16 cellular contexts compared by ENCODE assay signal in genomic region chr12:118689793-118690192, GRCh38.
DNase-seq lines count a peak whose midpoint lies in the region; ATAC-seq and TF ChIP-seq lines count a peak whose summit lies in the region.
"Had no signal": no experiment of that assay in that cellular context is flagged by ENCODE, and none has a peak within 500 bp of the region (broad histone marks: within the 10 kb centered on the region; RNA-seq: fewer than 3 reads in every experiment).

No MANE protein-coding gene starts in this region.

- no peak overlapping the region for H3K56ac ChIP-seq in mesendoderm (ENCODE audit: low read length)

- no peak overlapping the region for H3K4me2 ChIP-seq in mesendoderm (ENCODE audit: low read length)

- CTCF ChIA-PET in Calu3 (lab: Charles Lee): interaction anchor here (0.7 kb wide), 1 partner anchor 754 kb away, joined by 5 read pairs; no protein-coding TSS in a partner anchor

- no peak overlapping the region for H3K4me3 Mint-ChIP-seq in Calu3 (ENCODE audit: low read depth, unreplicated experiment)
- H3K4me3 Mint-ChIP-seq: activated T-cell treated with anti-CD3 and anti-CD28 coated beads, Interleukin-2, amount 50 U/mL, for 4 hours; stimulated activated naive CD8-positive, alpha-beta T cell treated with anti-CD3 and anti-CD28 coated beads, Interleukin-15, amount 100 ng/mL, for 72 hours had no signal

- no peak overlapping the region for H3K27ac ChIP-seq in mesendoderm (ENCODE audit: low read depth, low read length)
- no peak overlapping the region for H3K27ac ChIP-seq in effector memory CD4-positive, alpha-beta T cell (ENCODE audit: insufficient read depth, low read length, poor library complexity, severe bottlenecking)
- H3K27ac ChIP-seq: gastrocnemius medialis, right atrium auricular region had no signal

- no peak for TF ChIP-seq CTCF in Calu3 (IDR thresholded peaks at IDR 0.05; ENCODE audit: unreplicated experiment)

- no peak overlapping the region for H2BK5ac ChIP-seq in mesendoderm (ENCODE audit: low read length)

- BruUV-seq in Calu3 (replicated peaks; lab: Mats Ljungman, UMichigan): no TSS peak

- H3K23ac ChIP-seq in mesendoderm (ENCODE audit: low read length): no peak overlapping the region

- no peaks in the 10 kb centered on the region for H3K79me2 ChIP-seq in mesendoderm (ENCODE audit: control insufficient read depth, insufficient read depth, low read length)

- H3K36me3 ChIP-seq in mesendoderm (ENCODE audit: control insufficient read depth, insufficient read depth, low read length): no peaks in the 10 kb centered on the region
- no peaks in the 10 kb centered on the region for H3K36me3 ChIP-seq in effector memory CD4-positive, alpha-beta T cell (ENCODE audit: control insufficient read depth, insufficient read depth, low read length)
- H3K36me3 ChIP-seq: gastrocnemius medialis, right atrium auricular region had no signal

- H4K8ac ChIP-seq in mesendoderm (ENCODE audit: low read depth, low read length): no peak overlapping the region

- no peaks in the 10 kb centered on the region for H3K4me1 ChIP-seq in mesendoderm (ENCODE audit: control insufficient read depth, low read depth, low read length)
- H3K4me1 ChIP-seq in effector memory CD4-positive, alpha-beta T cell (ENCODE audit: control insufficient read depth, insufficient read depth, low read length, poor library complexity, severe bottlenecking): no peaks in the 10 kb centered on the region
- H3K4me1 ChIP-seq: gastrocnemius medialis, right atrium auricular region had no signal

- H3K27ac Mint-ChIP-seq in Calu3 (ENCODE audit: unreplicated experiment): no peak overlapping the region
- H3K27ac Mint-ChIP-seq: stimulated activated naive CD8-positive, alpha-beta T cell treated with anti-CD3 and anti-CD28 coated beads, Interleukin-15, amount 100 ng/mL, for 72 hours had no signal

- no peak overlapping the region for H3K18ac ChIP-seq in mesendoderm (ENCODE audit: low read length)

- no CpG with 5 or more reads among the region's 3 CpGs for WGBS in mesendoderm (ENCODE audit: extremely low coverage, insufficient coverage, low lambda C conversion rate)

- no peak overlapping the region for H4K5ac ChIP-seq in mesendoderm (ENCODE audit: low read length)

- H3K9ac ChIP-seq in mesendoderm (ENCODE audit: low read length): no peak overlapping the region

- no peaks in the 10 kb centered on the region for H3K4me1 Mint-ChIP-seq in Calu3 (ENCODE audit: low read depth, unreplicated experiment)
- H3K4me1 Mint-ChIP-seq: stimulated activated naive CD8-positive, alpha-beta T cell treated with anti-CD3 and anti-CD28 coated beads, Interleukin-15, amount 100 ng/mL, for 72 hours had no signal

- no peak overlapping the region for H3K4me3 ChIP-seq in mesendoderm (ENCODE audit: low read length)
- no peak overlapping the region for H3K4me3 ChIP-seq in effector memory CD4-positive, alpha-beta T cell (ENCODE audit: insufficient read depth, low read depth, low read length, poor library complexity, severe bottlenecking)
- H3K4me3 ChIP-seq: gastrocnemius medialis, right atrium auricular region had no signal

- no peaks in the 10 kb centered on the region for H3K79me1 ChIP-seq in mesendoderm (ENCODE audit: low read length)

- DNase-seq in ecto neural progenitor cell (ENCODE audit: low spot score) (peak; percentile 62), Calu3 (no peak), mesendoderm (no peak), AG08396 (ENCODE audit: low spot score) (no peak)
- DNase-seq in effector memory CD4-positive, alpha-beta T cell: no peak
- DNase-seq: activated CD4-positive, alpha-beta T cell treated with anti-CD3 and anti-CD28 coated beads for 4 hours; activated T-cell treated with anti-CD3 and anti-CD28 coated beads, Interleukin-2, amount 50 U/mL, for 4 hours; AML-193; gastrocnemius medialis; kidney; stimulated activated naive CD8-positive, alpha-beta T cell treated with anti-CD3 and anti-CD28 coated beads, Interleukin-15, amount 100 ng/mL, for 72 hours had no signal

- ATAC-seq in GM18508 (IDR thresholded peaks at IDR 0.05; ENCODE audit: insufficient read depth, unreplicated experiment) (peak; percentile 96), GM21526 (IDR thresholded peaks at IDR 0.05; ENCODE audit: low FRiP score, unreplicated experiment) (peak; percentile 91), HG03175 (IDR thresholded peaks at IDR 0.05; ENCODE audit: unreplicated experiment) (peak; percentile 85)
- ATAC-seq: activated T-cell treated with anti-CD3 and anti-CD28 coated beads, Interleukin-2, amount 50 U/mL, for 4 hours; gastrocnemius medialis; HCT116; stimulated activated naive CD8-positive, alpha-beta T cell treated with anti-CD3 and anti-CD28 coated beads, Interleukin-15, amount 100 ng/mL, for 72 hours had no signal

- H3K27me3 ChIP-seq in mesendoderm (ENCODE audit: insufficient read depth, low read length, poor library complexity): no peaks in the 10 kb centered on the region
- H3K27me3 ChIP-seq in effector memory CD4-positive, alpha-beta T cell (replicated peaks; ENCODE audit: control insufficient read depth, insufficient read depth, low read length, poor library complexity, severe bottlenecking): no peaks in the 10 kb centered on the region
- H3K27me3 ChIP-seq: gastrocnemius medialis, right atrium auricular region had no signal

- H3K4ac ChIP-seq in mesendoderm (ENCODE audit: low read depth, low read length): no peak overlapping the region

- no peaks in the 10 kb centered on the region for H3K36me3 Mint-ChIP-seq in Calu3 (ENCODE audit: insufficient read depth, unreplicated experiment)

- H2BK120ac ChIP-seq in mesendoderm (ENCODE audit: low read depth, low read length): no peak overlapping the region

- H3K9me3 ChIP-seq in effector memory CD4-positive, alpha-beta T cell (ENCODE audit: control insufficient read depth, low read length): no peaks in the 10 kb centered on the region
- H3K9me3 ChIP-seq: gastrocnemius medialis, right atrium auricular region had no signal

- no peaks in the 10 kb centered on the region for H3K9me3 Mint-ChIP-seq in Calu3 (ENCODE audit: low read depth, unreplicated experiment)

- H2BK15ac ChIP-seq in mesendoderm (replicated peaks; ENCODE audit: low read depth): no peak overlapping the region

- peaks cover 4% of the 10 kb centered on the region for H3K27me3 Mint-ChIP-seq in Calu3 (ENCODE audit: unreplicated experiment)
- H3K27me3 Mint-ChIP-seq: stimulated activated naive CD8-positive, alpha-beta T cell treated with anti-CD3 and anti-CD28 coated beads, Interleukin-15, amount 100 ng/mL, for 72 hours had no signal

- H2AK5ac ChIP-seq in mesendoderm (ENCODE audit: low read length): no peak overlapping the region

- intact Hi-C loops in Calu3 (cut with micrococcal nuclease; ENCODE audit: unreplicated experiment): no loop called here
